8 cellular contexts compared by ENCODE assay signal in genomic region chr17:39401412-39402278, GRCh38. TPM values are rescaled to one million over a fixed set of nuclear protein-coding genes. Genes with fewer than 3 reads are reported as not detected.
DNase-seq lines count a peak whose midpoint lies in the region; ATAC-seq, FAIRE-seq and TF ChIP-seq lines count a peak whose summit lies in the region.

TSS of gene FBXL20 (minus strand) at chr17:39401626. CDS start at chr17:39401402, 224 bp downstream.

- CTCF ChIA-PET in WTC11 (lab: Charles Lee) = interaction anchor here (0.6 to 3.7 kb wide), 9 partner anchors 127 to 656 kb away, joined by 3 to 12 read pairs (median 4); no protein-coding TSS in a partner anchor

- POLR2A ChIA-PET in WTC11 (lab: Charles Lee) = interaction anchor here (0.6 to 1.5 kb wide), 8 partner anchors 10 to 314 kb away, joined by 3 to 8 read pairs (median 3); partner anchors contain the start of gene CDK12

- FAIRE-seq in bronchial epithelial cell (lab: Jason Lieb, UNC) = no peak
- FAIRE-seq in small intestine (lab: Jason Lieb, UNC) = no peak

- H3K9me3 Mint-ChIP-seq in WTC11 = no peaks in the 10 kb centered on the region

- DNase-seq in NCI-H2227 (lab: John Stamatoyannopoulos, UW; ENCODE audit: unreplicated experiment) (peak; percentile 93), WTC11 (ENCODE audit: low spot score) (peak; percentile 92), bronchial epithelial cell (ENCODE audit: low read depth) (peak; percentile 64), iPS-NIHi7 (ENCODE audit: extremely low spot score) (peak; percentile 97), small intestine (peak; percentile 94)

- peaks cover 4% of the 10 kb centered on the region for H3K27me3 Mint-ChIP-seq in WTC11 (ENCODE audit: low read depth)

- peak within 1 kb of the TSS; percentile 86 for H2AFZ ChIP-seq in ACC112 (ENCODE audit: low read length, unreplicated experiment)

- H3K4me3 Mint-ChIP-seq in WTC11 = peak within 1 kb of the TSS; percentile 96

- no peaks in the 10 kb centered on the region for H3K36me3 Mint-ChIP-seq in WTC11

- ATAC-seq in GM18873 (IDR thresholded peaks at IDR 0.05; ENCODE audit: low FRiP score, unreplicated experiment) (peak; percentile 53), HG03139 (IDR thresholded peaks at IDR 0.05; ENCODE audit: unreplicated experiment) (peak; percentile 62), WTC11 (peak; percentile 70)

- H3K27ac Mint-ChIP-seq in WTC11 = peak within 1 kb of the TSS; percentile 92

- no peaks in the 10 kb centered on the region for H3K36me3 ChIP-seq in ACC112 (ENCODE audit: insufficient read depth, low read length)
- H3K36me3 ChIP-seq in bronchial epithelial cell (ENCODE audit: control insufficient read depth, insufficient read depth, low read length) = no peaks in the 10 kb centered on the region
- H3K36me3 ChIP-seq in small intestine (ENCODE audit: control insufficient read depth in 2 of 2, insufficient read depth in 2 of 2, low read length in 2 of 2) = no peaks in the 10 kb centered on the region

- WGBS in small intestine, 3 donors = 0 to 1% (median 0%) methylated on average over 57 to 91 of the region's 91 CpGs

- H3K27ac ChIP-seq in ACC112 (ENCODE audit: low read depth, low read length) (peak within 1 kb of the TSS; percentile 32; the same call in 1 of the 2 replicates), small intestine (ENCODE audit: low read depth in 1 of 2, low read length in 1 of 2) (peak within 1 kb of the TSS; percentile 61 to 94)

- no peak for TF ChIP-seq CTCF in WTC11 (IDR thresholded peaks at IDR 0.05)
- no peak for TF ChIP-seq CTCF in bronchial epithelial cell (IDR thresholded peaks at IDR 0.05; ENCODE audit: insufficient read depth, low read length, severe bottlenecking)

- H3K4me3 ChIP-seq in ACC112 (ENCODE audit: low read depth, low read length) = peak within 1 kb of the TSS; percentile 80
- H3K4me3 ChIP-seq in bronchial epithelial cell (ENCODE audit: low read depth, low read length) = peak within 1 kb of the TSS; percentile 97
- H3K4me3 ChIP-seq in small intestine (ENCODE audit: low read depth in 1 of 2, low read length in 2 of 2) = peak within 1 kb of the TSS; percentile 78 to 94

- H3K27me3 ChIP-seq in ACC112 (ENCODE audit: insufficient read depth, low read length) = no peaks in the 10 kb centered on the region
- no peaks in the 10 kb centered on the region for H3K27me3 ChIP-seq in bronchial epithelial cell (ENCODE audit: control insufficient read depth, insufficient read depth, low read length)
- no peaks in the 10 kb centered on the region for H3K27me3 ChIP-seq in small intestine (ENCODE audit: control insufficient read depth in 2 of 2, insufficient read depth in 2 of 2, low read length in 2 of 2)

- peaks cover 14% of the 10 kb centered on the region for H3K79me2 ChIP-seq in ACC112 (ENCODE audit: control insufficient read depth, insufficient read depth, low read length, unreplicated experiment)

- no peaks in the 10 kb centered on the region for H3K9me3 ChIP-seq in small intestine (ENCODE audit: control insufficient read depth, low read depth)

- H3K4me1 Mint-ChIP-seq in WTC11 = peaks cover 7% of the 10 kb centered on the region

- H3K4me1 ChIP-seq in ACC112 (ENCODE audit: control insufficient read depth, insufficient read depth, low read length, unreplicated experiment) (peaks cover 21% of the 10 kb centered on the region), small intestine (ENCODE audit: control insufficient read depth in 2 of 2, insufficient read depth in 1 of 2, low read depth in 1 of 2, low read length in 1 of 2) (no peaks in the 10 kb centered on the region)

TF ChIP-seq in WTC11, 78 proteins besides CTCF, POLR2A, EP300 and RAD21 (continues in another document):
- TF ChIP-seq MAX (CRISPR knock-in tag; IDR thresholded peaks at IDR 0.05) (no peak), MYBL2 (CRISPR knock-in tag; IDR thresholded peaks at IDR 0.05) (peak; percentile 67; the same call in 1 of the 2 replicates), GABPB1 (CRISPR knock-in tag; IDR thresholded peaks at IDR 0.05) (no peak), MXD4 (CRISPR knock-in tag; IDR thresholded peaks at IDR 0.05; ENCODE audit: borderline replicate concordance) (no peak), USF2 (CRISPR knock-in tag; IDR thresholded peaks at IDR 0.05) (no peak), HMGXB4 (CRISPR knock-in tag; IDR thresholded peaks at IDR 0.05) (peak; percentile 61; the same call in 1 of the 2 replicates), FOXK1 (CRISPR knock-in tag; IDR thresholded peaks at IDR 0.05) (peak; percentile 94), E2F5 (CRISPR knock-in tag; IDR thresholded peaks at IDR 0.05) (peak; percentile 66; the same call in 1 of the 2 replicates), GTF2I (CRISPR knock-in tag; conservative IDR thresholded peaks at IDR 0.05) (no peak), NFYB (CRISPR knock-in tag; conservative IDR thresholded peaks at IDR 0.05; ENCODE audit: low read depth) (peak; percentile 73), SOX15 (CRISPR knock-in tag; IDR thresholded peaks at IDR 0.05) (no peak), JAZF1 (CRISPR knock-in tag; IDR thresholded peaks at IDR 0.05) (no peak), RELA (CRISPR knock-in tag; IDR thresholded peaks at IDR 0.05; ENCODE audit: borderline replicate concordance) (peak; percentile 66; the same call in 1 of the 2 replicates), GRHL2 (CRISPR knock-in tag; IDR thresholded peaks at IDR 0.05; ENCODE audit: insufficient replicate concordance, severe bottlenecking) (no peak), NFE2L1 (CRISPR knock-in tag; IDR thresholded peaks at IDR 0.05) (0 out of 2 replicates have a peak, but pooled peaks have one; percentile 47), ARID4B (CRISPR knock-in tag; IDR thresholded peaks at IDR 0.05; ENCODE audit: borderline replicate concordance) (peak; percentile 37; the same call in 1 of the 2 replicates), SP1 (CRISPR knock-in tag; conservative IDR thresholded peaks at IDR 0.05) (peak; percentile 59; the same call in 1 of the 2 replicates)

RNA-seq across cellular contexts. Expression of gene FBXL20, which starts in this region (rescaled TPM):
- total RNA-seq in WTC11 (2021) (9.7 to 13.8 TPM (median 13.0 TPM) in 3 replicates), bronchial epithelial cell (9.0 and 9.3 TPM in 2 replicates)
- polyA plus RNA-seq in small intestine = 1 to 10 TPM; 1.9 to 3.5 (median 2.5) TPM

Comparison
In these comparisons a context has a peak if more than half of its experiments do, and no peak if none do; other contexts are left out.
1. Peak in every context shown above with its lines: DNase-seq, ATAC-seq, H3K4me3 ChIP-seq and H3K27ac ChIP-seq.